ENCODE assay signal across 2 cellular contexts in genomic region chr4:5946653-5947052, GRCh38. TPM values are rescaled to one million over a fixed set of nuclear protein-coding genes. Genes with fewer than 3 reads are reported as not detected.
"Had no signal": no experiment of that assay in that cellular context is flagged by ENCODE, and none has a peak within 500 bp of the region (broad histone marks: within the 10 kb centered on the region; RNA-seq: fewer than 3 reads in every experiment).

No MANE protein-coding gene starts in this region.

RNA-seq across cellular contexts. Expression of gene CRMP1, which starts 53.8 kb away (rescaled TPM):
- total RNA-seq: GM23248, HFFc6 had no signal
